In the genomic region with DNA sequence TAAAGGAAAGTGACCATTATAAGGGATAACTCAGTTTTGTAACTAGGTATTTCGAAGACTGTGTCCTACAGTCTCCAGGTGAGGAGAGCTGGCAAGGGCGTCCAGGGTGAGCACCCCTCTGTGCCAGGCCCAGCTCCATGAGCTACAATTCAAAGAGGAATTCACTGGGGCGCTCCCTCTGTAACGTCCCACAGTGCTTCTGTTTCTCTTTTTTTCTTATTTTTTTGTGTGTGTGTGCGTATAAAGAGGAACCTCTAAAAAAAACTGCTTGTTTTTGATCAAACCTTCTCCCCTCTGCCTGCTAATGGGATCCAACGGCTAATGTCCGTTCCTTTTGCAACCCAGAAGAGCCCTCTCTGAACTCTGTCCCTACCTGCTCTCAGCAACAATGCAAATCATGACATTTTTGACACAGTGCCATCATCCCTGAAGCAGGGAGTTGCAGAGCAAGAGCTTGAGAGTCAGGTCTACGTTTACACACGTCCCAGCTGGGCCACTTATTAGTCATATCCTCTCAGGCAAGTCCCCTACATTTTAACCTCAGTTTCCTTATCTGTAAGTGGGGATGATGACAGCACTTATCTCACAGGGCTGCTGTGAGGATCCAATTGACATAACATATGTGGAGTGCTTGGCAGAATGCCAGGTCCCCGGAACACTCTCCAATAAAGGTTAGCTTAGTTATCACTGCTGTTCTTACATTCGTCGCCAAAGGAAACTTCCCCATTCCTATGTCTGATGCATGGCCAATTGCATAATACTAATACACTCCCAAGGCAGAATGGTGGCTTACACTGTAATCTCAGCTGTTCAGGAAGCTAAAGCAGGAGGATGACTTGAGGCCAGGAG, we compare ENCODE assay signal across 7 cellular contexts. TPM values are rescaled to one million over a fixed set of nuclear protein-coding genes. Genes with fewer than 3 reads are reported as not detected.
DNase-seq lines count a peak whose midpoint lies in the region; ATAC-seq and TF ChIP-seq lines count a peak whose summit lies in the region.

No MANE protein-coding gene starts in this region.

- H3K4me1 Mint-ChIP-seq in activated T-cell treated with anti-CD3 and anti-CD28 coated beads, Interleukin-2, amount 50 U/mL, for 24 hours (ENCODE audit: low read depth): peaks cover 14% of the 10 kb centered on the region

- peak; percentile 13 for TF ChIP-seq CTCF in GM12864 (IDR thresholded peaks at IDR 0.05; ENCODE audit: low read depth, low read length, missing control alignments)

- intact Hi-C loops in left cardiac atrium (cut with DNase I): no loop called here

- H3K36me3 Mint-ChIP-seq in activated T-cell treated with anti-CD3 and anti-CD28 coated beads, Interleukin-2, amount 50 U/mL, for 24 hours (ENCODE audit: low read depth): peaks cover 88% of the 10 kb centered on the region

- H3K9me3 Mint-ChIP-seq in activated T-cell treated with anti-CD3 and anti-CD28 coated beads, Interleukin-2, amount 50 U/mL, for 24 hours: no peaks in the 10 kb centered on the region

- no peaks in the 10 kb centered on the region for H3K27me3 Mint-ChIP-seq in activated T-cell treated with anti-CD3 and anti-CD28 coated beads, Interleukin-2, amount 50 U/mL, for 24 hours

- ATAC-seq in HG02763 (IDR thresholded peaks at IDR 0.05; ENCODE audit: unreplicated experiment) (peak; percentile 47), left cardiac atrium (peak; percentile 75 to 94)

- DNase-seq in GM12864 (ENCODE audit: low read depth) (peak; percentile 74), NCI-H226 (peak; percentile 90), left cardiac atrium (peak; percentile 95), dedifferentiated amniotic fluid mesenchymal stem cell (ENCODE audit: extremely low spot score) (no peak)
- no peak for DNase-seq in activated T-cell treated with anti-CD3 and anti-CD28 coated beads, Interleukin-2, amount 50 U/mL, for 24 hours
- peak; percentile 21 to 24 for DNase-seq in stimulated activated CD8-positive, alpha-beta memory T cell treated with anti-CD3 and anti-CD28 coated beads, Interleukin-15, amount 100 ng/mL, for 48 hours (ENCODE audit: low read depth in 2 of 2)

- no peak overlapping the region for H3K4me3 Mint-ChIP-seq in activated T-cell treated with anti-CD3 and anti-CD28 coated beads, Interleukin-2, amount 50 U/mL, for 24 hours

- H3K4me3 ChIP-seq in GM12864 (ENCODE audit: low read depth, low read length): no peak overlapping the region

- peak overlapping the region; percentile 83 for H3K27ac Mint-ChIP-seq in activated T-cell treated with anti-CD3 and anti-CD28 coated beads, Interleukin-2, amount 50 U/mL, for 24 hours

RNA-seq across cellular contexts. Expression of gene ASCC2, which starts 16.9 kb away (rescaled TPM):
- total RNA-seq in left cardiac atrium: 10 to 100 TPM; 34.6 to 52.6 TPM

RNA-seq across cellular contexts. Expression of gene UQCR10, which starts 54.0 kb away (rescaled TPM):
- total RNA-seq in left cardiac atrium: 100 to 1,000 TPM; 229 to 266 TPM

RNA-seq across cellular contexts. Expression of gene ZMAT5, which starts 54.4 kb away (rescaled TPM):
- 10 to 100 TPM; 15.2 to 21.1 TPM for total RNA-seq in left cardiac atrium

Comparison
In these comparisons a context has a peak if more than half of its experiments do, and no peak if none do; other contexts are left out.
1. DNase-seq: peak in GM12864 (single experiment), NCI-H226 (single experiment), left cardiac atrium (single experiment) and stimulated activated CD8-positive, alpha-beta memory T cell treated with anti-CD3 and anti-CD28 coated beads, Interleukin-15, amount 100 ng/mL, for 48 hours (2 of 2); none in activated T-cell treated with anti-CD3 and anti-CD28 coated beads, Interleukin-2, amount 50 U/mL, for 24 hours (single experiment) and dedifferentiated amniotic fluid mesenchymal stem cell (single experiment).